ENCODE assay signal across 20 cellular contexts in genomic region chr5:149355688-149356087, GRCh38. TPM values are rescaled to one million over a fixed set of nuclear protein-coding genes. Genes with fewer than 3 reads are reported as not detected.
A peak's percentile ranks its signal among the peaks of the same experiment; 100 is the strongest.
DNase-seq lines count a peak whose midpoint lies in the region; ATAC-seq and TF ChIP-seq lines count a peak whose summit lies in the region.
"Had no signal": no experiment of that assay in that cellular context is flagged by ENCODE, and none has a peak within 500 bp of the region (broad histone marks: within the 10 kb centered on the region; RNA-seq: fewer than 3 reads in every experiment).

No MANE protein-coding gene starts in this region.

- intact Hi-C loops in CD4-positive, alpha-beta T cell (cut with DNase I, micrococcal nuclease), result loop anchor here in 1 of 2 experiments (5.0 to 10.0 kb wide), 2 partner anchors 197 to 541 kb away; partner anchors contain the start of gene CSNK1A1
- intact Hi-C loops in activated CD4-positive, alpha-beta memory T cell treated with anti-CD3 and anti-CD28 coated beads for 36 hours (cut with micrococcal nuclease), result loop anchor here (2.0 to 5.0 kb wide), 2 partner anchors 973 to 1402 kb away; partner anchors contain the start of genes DCTN4 and FBXO38

- DNase-seq in activated CD4-positive, alpha-beta T cell treated with anti-CD3 and anti-CD28 coated beads, Interleukin-2, amount 50 U/mL, for 48 hours, result peak; percentile 28 to 43
- no peak for DNase-seq in activated CD4-positive, alpha-beta T cell treated with anti-CD3 and anti-CD28 coated beads, Interleukin-2, amount 50 U/mL, for 1 hour
- no peak for DNase-seq in CD4-positive, alpha-beta T cell
- peak; percentile 69 for DNase-seq in activated CD4-positive, alpha-beta memory T cell treated with anti-CD3 and anti-CD28 coated beads for 36 hours
- peak; percentile 40 for DNase-seq in epithelial cell of prostate (ENCODE audit: low read depth, low spot score)
- DNase-seq in KG1 (lab: John Stamatoyannopoulos, UW), result no peak
- DNase-seq: activated gamma-delta T cell treated with Interleukin-2 at 50 U/mL for 16 hours, colonic mucosa, hippocampal formation, islet precursor cell, NCI-H1694, Peyer's patch had no signal

- no peaks in the 10 kb centered on the region for H3K9me3 Mint-ChIP-seq in CD4-positive, alpha-beta T cell
- H3K9me3 Mint-ChIP-seq in activated CD4-positive, alpha-beta memory T cell treated with anti-CD3 and anti-CD28 coated beads for 36 hours, result no peaks in the 10 kb centered on the region
- H3K9me3 Mint-ChIP-seq: CD14-positive monocyte, nephron had no signal

- POLR2A ChIA-PET in CD4-positive, alpha-beta T cell (lab: Charles Lee), result interaction anchor here (0.8 to 8.0 kb wide), 2 partner anchors 9 to 12 kb away, joined by 3 to 194 read pairs; partner anchors contain the start of gene GRPEL2
- POLR2A ChIA-PET in activated CD4-positive, alpha-beta memory T cell treated with anti-CD3 and anti-CD28 coated beads for 36 hours (lab: Charles Lee), result interaction anchor here (1.0 to 6.9 kb wide), 4 partner anchors 9 to 194 kb away, joined by 4 to 140 read pairs (median 6); partner anchors contain the start of gene GRPEL2

- TF ChIP-seq CTCF in CD4-positive, alpha-beta T cell (IDR thresholded peaks at IDR 0.05), result no peak

- ATAC-seq in CD4-positive, alpha-beta T cell (ENCODE audit: poor library complexity), result no peak
- no peak for ATAC-seq in HG02884 (IDR thresholded peaks at IDR 0.05; ENCODE audit: unreplicated experiment)
- ATAC-seq in GM21786 (IDR thresholded peaks at IDR 0.05; ENCODE audit: unreplicated experiment), result no peak

- H3K27me3 Mint-ChIP-seq in CD4-positive, alpha-beta T cell, result no peaks in the 10 kb centered on the region
- no peaks in the 10 kb centered on the region for H3K27me3 Mint-ChIP-seq in activated CD4-positive, alpha-beta memory T cell treated with anti-CD3 and anti-CD28 coated beads for 36 hours

- H3K27ac Mint-ChIP-seq in CD4-positive, alpha-beta T cell, result peak overlapping the region; percentile 60
- H3K27ac Mint-ChIP-seq in activated CD4-positive, alpha-beta memory T cell treated with anti-CD3 and anti-CD28 coated beads for 36 hours, result peak overlapping the region; percentile 90
- H3K27ac Mint-ChIP-seq: nephron had no signal

- peaks cover 66% of the 10 kb centered on the region for H3K36me3 Mint-ChIP-seq in CD4-positive, alpha-beta T cell (ENCODE audit: low read depth)
- peaks cover 55% of the 10 kb centered on the region for H3K36me3 Mint-ChIP-seq in activated CD4-positive, alpha-beta memory T cell treated with anti-CD3 and anti-CD28 coated beads for 36 hours

- no peak overlapping the region for H3K27ac ChIP-seq in CD4-positive, alpha-beta T cell (ENCODE audit: low read depth, low read length)
- peak overlapping the region; percentile 61 for H3K27ac ChIP-seq in epithelial cell of prostate
- H3K27ac ChIP-seq: colonic mucosa, Peyer's patch had no signal

- H3K4me1 Mint-ChIP-seq in CD4-positive, alpha-beta T cell (ENCODE audit: low read depth), result peaks cover 78% of the 10 kb centered on the region
- peaks cover 81% of the 10 kb centered on the region for H3K4me1 Mint-ChIP-seq in activated CD4-positive, alpha-beta memory T cell treated with anti-CD3 and anti-CD28 coated beads for 36 hours (ENCODE audit: low read depth)

- CTCF ChIA-PET in CD4-positive, alpha-beta T cell (lab: Charles Lee), result interaction anchor here (1.1 to 3.8 kb wide), 3 partner anchors 10 to 16 kb away, joined by 3 to 32 read pairs (median 21); partner anchors contain the start of gene GRPEL2
- CTCF ChIA-PET in activated CD4-positive, alpha-beta memory T cell treated with anti-CD3 and anti-CD28 coated beads for 36 hours (lab: Charles Lee), result interaction anchor here (1.4 to 10.5 kb wide), 3 partner anchors 10 to 42 kb away, joined by 4 to 139 read pairs (median 43); partner anchors contain the start of gene GRPEL2

- H3K27me3 ChIP-seq in CD4-positive, alpha-beta T cell (ENCODE audit: control insufficient read depth, insufficient read depth, low read length), result no peaks in the 10 kb centered on the region
- H3K27me3 ChIP-seq: colonic mucosa, Peyer's patch had no signal

- H3K9me3 ChIP-seq in CD4-positive, alpha-beta T cell (ENCODE audit: control insufficient read depth, low read length), result no peaks in the 10 kb centered on the region
- H3K9me3 ChIP-seq: colonic mucosa, Peyer's patch had no signal

- H3K4me3 Mint-ChIP-seq in CD4-positive, alpha-beta T cell, result no peak overlapping the region
- peak overlapping the region; percentile 33 for H3K4me3 Mint-ChIP-seq in activated CD4-positive, alpha-beta memory T cell treated with anti-CD3 and anti-CD28 coated beads for 36 hours
- H3K4me3 Mint-ChIP-seq: CD14-positive monocyte had no signal

RNA-seq across cellular contexts. Expression of gene PCYOX1L, which starts 2.2 kb away (rescaled TPM):
- 10 to 100 TPM; 22.9 to 24.8 TPM for total RNA-seq in CD4-positive, alpha-beta T cell
- 10 to 100 TPM; 21.8 to 24.0 TPM for total RNA-seq in activated CD4-positive, alpha-beta memory T cell treated with anti-CD3 and anti-CD28 coated beads for 36 hours

RNA-seq across cellular contexts. Expression of gene GRPEL2, which starts 10.4 kb away (rescaled TPM):
- total RNA-seq in CD4-positive, alpha-beta T cell, result 10 to 100 TPM; 20.8 to 22.5 TPM
- 10 to 100 TPM; 32.9 to 37.2 TPM for total RNA-seq in activated CD4-positive, alpha-beta memory T cell treated with anti-CD3 and anti-CD28 coated beads for 36 hours

RNA-seq across cellular contexts. Expression of gene IL17B, which starts 23.4 kb away (rescaled TPM):
- not detected for total RNA-seq in CD4-positive, alpha-beta T cell
- total RNA-seq in activated CD4-positive, alpha-beta memory T cell treated with anti-CD3 and anti-CD28 coated beads for 36 hours, result not detected
- total RNA-seq: A673, Daoy, lung microvascular endothelial cell, M059J, Peyer's patch had no signal

Comparison
In these comparisons a context has a peak if more than half of its experiments do, and no peak if none do; other contexts are left out.
1. DNase-seq: peak in activated CD4-positive, alpha-beta T cell treated with anti-CD3 and anti-CD28 coated beads, Interleukin-2, amount 50 U/mL, for 48 hours (2 of 2), activated CD4-positive, alpha-beta memory T cell treated with anti-CD3 and anti-CD28 coated beads for 36 hours (single experiment) and epithelial cell of prostate (single experiment); none in activated CD4-positive, alpha-beta T cell treated with anti-CD3 and anti-CD28 coated beads, Interleukin-2, amount 50 U/mL, for 1 hour (single experiment), CD4-positive, alpha-beta T cell (0 of 10) and KG1 (single experiment).